Comparison of ENCODE assay signal across 1 cellular context in the genomic region with DNA sequence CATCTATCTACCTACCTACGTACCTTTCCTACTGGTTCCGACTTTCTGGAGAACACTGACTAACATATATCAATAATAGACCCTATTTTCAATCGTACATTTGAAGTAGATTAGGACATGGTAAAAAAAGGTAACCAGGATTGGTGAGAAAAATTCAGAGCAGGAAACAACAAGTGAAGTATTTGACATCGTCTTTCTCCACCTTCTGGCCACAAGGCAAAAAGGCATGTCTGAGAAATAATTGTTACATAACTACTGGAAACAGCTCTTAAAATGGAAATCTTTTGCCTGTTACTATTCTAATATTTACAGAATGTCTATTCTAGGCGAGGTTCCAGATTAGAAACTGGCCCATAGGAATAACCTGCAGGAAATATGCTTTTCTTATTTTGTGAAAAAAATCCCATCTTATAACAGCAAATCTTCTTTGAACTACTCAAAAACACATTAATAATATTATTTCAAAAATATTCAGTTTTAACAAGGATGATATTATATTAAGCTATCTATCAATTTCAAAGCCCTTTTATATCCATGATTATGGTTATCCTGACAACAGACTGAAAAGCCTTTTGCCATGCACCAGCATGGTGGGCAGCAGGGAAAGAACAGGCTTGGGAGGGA.
TF ChIP-seq lines count a peak whose summit lies in the region.

No MANE protein-coding gene starts in this region.

TF ChIP-seq in HepG2, 621 proteins besides CTCF, POLR2A, EP300 and RAD21 (continued from another document):
- TF ChIP-seq, protein P1, sequence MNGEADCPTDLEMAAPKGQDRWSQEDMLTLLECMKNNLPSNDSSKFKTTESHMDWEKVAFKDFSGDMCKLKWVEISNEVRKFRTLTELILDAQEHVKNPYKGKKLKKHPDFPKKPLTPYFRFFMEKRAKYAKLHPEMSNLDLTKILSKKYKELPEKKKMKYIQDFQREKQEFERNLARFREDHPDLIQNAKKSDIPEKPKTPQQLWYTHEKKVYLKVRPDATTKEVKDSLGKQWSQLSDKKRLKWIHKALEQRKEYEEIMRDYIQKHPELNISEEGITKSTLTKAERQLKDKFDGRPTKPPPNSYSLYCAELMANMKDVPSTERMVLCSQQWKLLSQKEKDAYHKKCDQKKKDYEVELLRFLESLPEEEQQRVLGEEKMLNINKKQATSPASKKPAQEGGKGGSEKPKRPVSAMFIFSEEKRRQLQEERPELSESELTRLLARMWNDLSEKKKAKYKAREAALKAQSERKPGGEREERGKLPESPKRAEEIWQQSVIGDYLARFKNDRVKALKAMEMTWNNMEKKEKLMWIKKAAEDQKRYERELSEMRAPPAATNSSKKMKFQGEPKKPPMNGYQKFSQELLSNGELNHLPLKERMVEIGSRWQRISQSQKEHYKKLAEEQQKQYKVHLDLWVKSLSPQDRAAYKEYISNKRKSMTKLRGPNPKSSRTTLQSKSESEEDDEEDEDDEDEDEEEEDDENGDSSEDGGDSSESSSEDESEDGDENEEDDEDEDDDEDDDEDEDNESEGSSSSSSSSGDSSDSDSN (CRISPR knock-in tag; IDR thresholded peaks at IDR 0.05) = no peak
- no peak for TF ChIP-seq RFXAP (CRISPR knock-in tag; IDR thresholded peaks at IDR 0.05; ENCODE audit: borderline replicate concordance)
